ENCODE assay signal across 8 cellular contexts in the genomic region with DNA sequence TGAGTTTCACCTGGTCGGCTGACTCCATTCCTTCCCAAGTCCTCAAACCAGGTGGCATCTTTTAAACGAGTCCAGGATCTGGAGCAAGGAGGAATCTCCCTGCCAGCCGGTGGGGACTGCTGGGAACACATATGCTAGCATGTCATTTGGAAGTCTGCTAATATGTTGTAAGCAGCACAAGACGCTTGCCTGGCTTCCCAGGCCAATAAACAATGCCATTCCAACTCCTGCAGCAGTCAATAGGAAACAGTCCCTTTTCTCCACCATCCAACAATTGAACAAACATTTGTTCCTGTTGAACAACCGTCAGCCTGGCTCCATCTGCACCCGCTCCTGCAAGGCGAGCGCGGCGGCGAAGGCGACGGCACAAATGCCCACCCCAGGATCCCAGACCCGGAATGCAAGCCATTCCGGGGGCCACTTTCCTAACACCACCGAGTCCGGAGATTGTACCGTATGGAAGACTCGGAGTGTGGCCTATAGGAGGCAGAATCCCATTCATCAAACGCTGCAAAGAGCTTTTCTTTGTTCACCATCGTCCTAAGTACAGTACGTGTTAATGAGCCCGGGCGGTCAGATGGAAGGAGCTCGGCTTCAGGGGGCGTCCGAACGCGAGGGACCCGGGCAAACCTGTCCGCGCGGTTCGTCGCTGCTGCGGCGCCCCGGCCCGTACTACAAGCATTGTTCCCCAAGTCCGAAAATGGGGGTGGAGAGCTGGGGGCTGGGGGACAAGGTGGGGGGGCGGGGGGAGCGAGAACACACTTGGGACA. TPM values are rescaled to one million over a fixed set of nuclear protein-coding genes. Genes with fewer than 3 reads are reported as not detected.
DNase-seq lines count a peak whose midpoint lies in the region; ATAC-seq and TF ChIP-seq lines count a peak whose summit lies in the region.

No MANE protein-coding gene starts in this region.

- no peaks in the 10 kb centered on the region; the same call in 1 of the 2 replicates for H3F3A ChIP-seq in OCI-LY1 (ENCODE audit: insufficient read depth, low read length)

- H3K4me1 ChIP-seq in OCI-LY1 (ENCODE audit: insufficient read depth, low read length, severe bottlenecking) (peaks cover 63% of the 10 kb centered on the region), tibial nerve (peaks cover 4 to 60% (median 54%) of the 10 kb centered on the region in 4 donors)

- DNase-seq in AG04449 (ENCODE audit: low read depth, low spot score) (no peak), cerebellar nuclear complex (lab: John Stamatoyannopoulos, UW) (peak; percentile 31 to 59), lower leg skin (ENCODE audit: low spot score in 2 of 2) (peak in 1 of 2 donors; percentile 90), tibial nerve (ENCODE audit: low spot score in 2 of 2) (no peak)
- DNase-seq in activated CD4-positive, alpha-beta T cell treated with anti-CD3 and anti-CD28 coated beads, Interleukin-2, amount 50 U/mL, for 1 hour = no peak

- 1 to 3% methylated on average over 27 to 38 of the region's 42 CpGs for WGBS in lower leg skin, 2 donors
- 4 to 5% methylated on average over 19 to 23 of the region's 42 CpGs for whole genome bisulfite sequencing in tibial nerve, 2 donors

- peak; percentile 27 for TF ChIP-seq CTCF in AG04449 (IDR thresholded peaks at IDR 0.05; ENCODE audit: insufficient read depth, low read length, missing control alignments)
- peak; percentile 22; the same call in 1 of the 3 replicates for TF ChIP-seq CTCF in GM12872 (IDR thresholded peaks at IDR 0.05; ENCODE audit: insufficient read depth, low read depth, low read length)
- peak; percentile 17; the same call in 1 of the 2 replicates for TF ChIP-seq CTCF in OCI-LY1 (IDR thresholded peaks at IDR 0.05; ENCODE audit: low read length)
- TF ChIP-seq CTCF in lower leg skin (IDR thresholded peaks at IDR 0.05) = no peak
- peak in 2 of 5 experiments; percentile 16 to 20 for TF ChIP-seq CTCF in tibial nerve (IDR thresholded peaks at IDR 0.05)

- TF ChIP-seq EP300 in tibial nerve (IDR thresholded peaks at IDR 0.05) = peak in 1 of 2 donors; percentile 58

- intact Hi-C loops in lower leg skin (cut with DNase I; ENCODE audit: low total_unique reads) = loop anchor here (2.0 kb wide), 1 partner anchor 204 kb away; no protein-coding TSS in a partner anchor

- H3K36me3 ChIP-seq in OCI-LY1 (ENCODE audit: insufficient read depth, low read length) = peaks cover 4% of the 10 kb centered on the region; the same call in 1 of the 2 replicates
- H3K36me3 ChIP-seq in tibial nerve = peaks cover 0 to 7% (median 0%) of the 10 kb centered on the region in 3 donors

- TF ChIP-seq POLR2A in lower leg skin (IDR thresholded peaks at IDR 0.05) (no peak), tibial nerve (IDR thresholded peaks at IDR 0.05) (no peak)

- no peaks in the 10 kb centered on the region for H4K20me1 ChIP-seq in OCI-LY1 (ENCODE audit: insufficient read depth, low read length)

- H3K9me3 ChIP-seq in OCI-LY1 (ENCODE audit: low read length) (no peaks in the 10 kb centered on the region), tibial nerve (no peaks in the 10 kb centered on the region)

- no peak overlapping the region for H2AFZ ChIP-seq in OCI-LY1 (ENCODE audit: low read length)

- CTCF ChIA-PET in AG04449 (lab: Yijun Ruan, JAX) = interaction anchor here (0.7 to 5.3 kb wide), 15 partner anchors 13 to 748 kb away, joined by 3 to 141 read pairs (median 11); no protein-coding TSS in a partner anchor

- no peaks in the 10 kb centered on the region for H3K9me2 ChIP-seq in OCI-LY1 (ENCODE audit: low read depth, low read length)

- peak overlapping the region; percentile 86 for H3K27ac ChIP-seq in OCI-LY1 (ENCODE audit: low read depth, low read length, poor library complexity, severe bottlenecking)
- peak overlapping the region; percentile 83 to 98 (median 95) for H3K27ac ChIP-seq in tibial nerve

- no peak for ATAC-seq in HG03175 (IDR thresholded peaks at IDR 0.05; ENCODE audit: unreplicated experiment)

- H3K9ac ChIP-seq in OCI-LY1 (ENCODE audit: low read length) = peak overlapping the region; percentile 84

- H3K79me2 ChIP-seq in OCI-LY1 (ENCODE audit: insufficient read depth, low read length) = peaks cover 33% of the 10 kb centered on the region

- peak overlapping the region; percentile 76 for H3K4me2 ChIP-seq in OCI-LY1 (ENCODE audit: low read length)

- POLR2A ChIA-PET in AG04449 (lab: Yijun Ruan, JAX) = no interaction called here

- H3K27me3 ChIP-seq in OCI-LY1 (ENCODE audit: insufficient read depth, low read length) = no peaks in the 10 kb centered on the region
- no peaks in the 10 kb centered on the region for H3K27me3 ChIP-seq in tibial nerve

- H3K4me3 ChIP-seq in AG04449 (ENCODE audit: low read depth, low read length) (peak overlapping the region; percentile 66), OCI-LY1 (ENCODE audit: low read depth, low read length, poor library complexity, severe bottlenecking) (peak overlapping the region; percentile 89), lower leg skin (ENCODE audit: low read depth, poor library complexity, severe bottlenecking) (peak overlapping the region; percentile 72), tibial nerve (peak overlapping the region; percentile 75 to 87 (median 84))

RNA-seq across cellular contexts. Expression of a gene that starts 1.6 kb away (rescaled TPM):
- total RNA-seq in lower leg skin (10 to 100 TPM; 41.5 to 69.1 (median 58.2) TPM), tibial nerve (10 to 100 TPM; 60.8 to 84.8 (median 78.8) TPM)

RNA-seq across cellular contexts. Expression of a gene that starts 49.1 kb away (rescaled TPM):
- total RNA-seq in lower leg skin (10 to 100 TPM; 10.6 to 18.8 (median 14.4) TPM), tibial nerve (10 to 100 TPM; 10.0 to 18.4 (median 13.2) TPM)

RNA-seq across cellular contexts. Expression of a gene that starts 59.0 kb away (rescaled TPM):
- total RNA-seq in lower leg skin (10 to 100 TPM; 19.3 to 20.9 (median 19.9) TPM), tibial nerve (10 to 100 TPM in 3 of 4 donors, 1 to 10 TPM in 1; 9.8 to 14.2 (median 12.1) TPM)

Comparison
In these comparisons a context has a peak if more than half of its experiments do, and no peak if none do; other contexts are left out.
1. DNase-seq: peak in cerebellar nuclear complex (2 of 2); none in AG04449 (single experiment), tibial nerve (0 of 2) and activated CD4-positive, alpha-beta T cell treated with anti-CD3 and anti-CD28 coated beads, Interleukin-2, amount 50 U/mL, for 1 hour (single experiment).
2. CTCF ChIP-seq: peak in AG04449 (single experiment), GM12872 (single experiment) and OCI-LY1 (single experiment); none in lower leg skin (0 of 3).
3. Peak in every context shown above with its lines, with median percentiles within 50 percentile points of each other: H3K4me3 ChIP-seq.